ENCODE assay signal across 9 cellular contexts in the genomic region with DNA sequence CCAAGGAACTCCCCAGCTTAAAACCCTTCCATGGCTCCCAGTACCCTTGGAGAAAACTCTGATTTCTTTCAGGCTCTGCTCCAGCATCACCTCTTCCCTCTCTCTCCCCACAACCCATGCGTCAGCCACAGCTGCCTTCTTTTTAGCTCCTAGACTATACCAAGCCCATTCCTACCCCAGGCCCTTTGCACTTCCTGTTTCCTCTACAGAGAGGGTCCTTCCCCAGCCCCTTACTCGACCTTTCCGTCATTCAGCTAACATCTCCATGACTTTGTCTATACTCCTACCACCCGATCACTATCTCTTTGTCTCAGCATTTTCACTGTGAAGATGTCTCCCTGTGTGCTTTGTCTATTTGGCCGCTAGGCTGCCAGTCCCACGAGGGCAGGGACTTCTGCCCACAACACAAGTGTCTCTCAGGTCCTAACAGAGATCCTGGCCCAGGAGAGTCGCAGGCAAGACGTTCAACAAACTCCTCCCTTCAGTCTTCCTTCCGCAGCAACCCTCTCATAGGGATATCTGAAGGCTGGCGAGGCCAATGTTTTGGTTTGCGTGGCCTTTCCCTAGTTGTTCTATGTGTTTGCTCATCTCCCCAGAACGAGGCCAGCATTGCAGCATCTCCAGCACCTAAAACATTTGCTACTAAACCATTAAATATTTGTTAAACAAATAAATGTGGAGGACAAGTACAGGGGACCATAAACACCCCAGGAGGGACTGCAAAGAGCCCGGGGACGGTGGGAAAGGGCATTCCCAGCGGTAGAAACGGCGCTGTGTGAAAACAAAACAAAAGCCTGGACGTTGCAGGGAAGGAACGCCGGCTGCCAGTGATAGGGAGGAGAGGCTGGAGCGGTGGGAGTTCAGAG. TPM values are rescaled to one million over a fixed set of nuclear protein-coding genes. Genes with fewer than 3 reads are reported as not detected.
DNase-seq lines count a peak whose midpoint lies in the region; ATAC-seq, FAIRE-seq and TF ChIP-seq lines count a peak whose summit lies in the region.
"Had no signal": no experiment of that assay in that cellular context is flagged by ENCODE, and none has a peak within 500 bp of the region (broad histone marks: within the 10 kb centered on the region; RNA-seq: fewer than 3 reads in every experiment).

No MANE protein-coding gene starts in this region.

- intact Hi-C loops in heart right ventricle (cut with DNase I): loop anchor here in 1 of 10 donors (10.0 kb wide), 1 partner anchor 431 kb away; no protein-coding TSS in a partner anchor
- intact Hi-C loops in Right ventricle myocardium inferior (cut with DNase I): no loop called here
- intact Hi-C loops in kidney (cut with DNase I): no loop called here
- intact Hi-C loops in uterus (cut with DNase I; ENCODE audit: low total_unique reads): loop anchor here (2.0 kb wide), 1 partner anchor 79 kb away; no protein-coding TSS in a partner anchor

- ATAC-seq in heart right ventricle (no peak), Right ventricle myocardium inferior (no peak), GM21825 (IDR thresholded peaks at IDR 0.05; ENCODE audit: unreplicated experiment) (no peak), GM18505 (IDR thresholded peaks at IDR 0.05; ENCODE audit: unreplicated experiment) (no peak)

- peak overlapping the region in 9 of 10 donors; percentile 14 to 55 (median 37) for H3K4me3 ChIP-seq in heart right ventricle
- peak overlapping the region; percentile 45 for H3K4me3 ChIP-seq in WI38 (ENCODE audit: low read depth, low read length)
- H3K4me3 ChIP-seq in kidney (ENCODE audit: low read length in 2 of 2): peak overlapping the region; percentile 4 to 26
- H3K4me3 ChIP-seq in uterus: peak overlapping the region; percentile 9 to 23

- H3K36me3 ChIP-seq in heart right ventricle (no peaks in the 10 kb centered on the region), kidney (ENCODE audit: control insufficient read depth in 1 of 2, insufficient read depth in 2 of 2, low read length in 2 of 2) (no peaks in the 10 kb centered on the region), uterus (no peaks in the 10 kb centered on the region)

- no peak for FAIRE-seq in kidney (lab: Jason Lieb, UNC)

- H3K9ac ChIP-seq in kidney (ENCODE audit: low read length in 2 of 2): no peak overlapping the region

- TF ChIP-seq POLR2A in uterus (IDR thresholded peaks at IDR 0.05): no peak
- no peak for TF ChIP-seq POLR2A in GM18505 (IDR thresholded peaks at IDR 0.05; ENCODE audit: borderline replicate concordance, extremely low read depth, insufficient read depth, insufficient read length)

- no peak for DNase-seq in heart right ventricle
- DNase-seq in Right ventricle myocardium inferior (ENCODE audit: missing footprints): no peak
- DNase-seq in kidney: no peak
- no peak for DNase-seq in uterus
- DNase-seq in HUDEP-2 (lab: John Stamatoyannopoulos, UW; ENCODE audit: unreplicated experiment in 76 of 76): no peak
- DNase-seq: hippocampal formation had no signal

- H3K27me3 ChIP-seq in heart right ventricle (peaks cover 5 to 68% (median 39%) of the 10 kb centered on the region in 7 donors), uterus (peaks cover 0 to 22% of the 10 kb centered on the region in 2 donors)

- TF ChIP-seq CTCF in heart right ventricle (IDR thresholded peaks at IDR 0.05) (no peak), WI38 (IDR thresholded peaks at IDR 0.05; ENCODE audit: low read depth, low read length) (no peak), kidney (IDR thresholded peaks at IDR 0.05; ENCODE audit: borderline replicate concordance, extremely low read depth, insufficient read depth) (no peak), uterus (IDR thresholded peaks at IDR 0.05) (no peak)

- no peaks in the 10 kb centered on the region for H3K9me3 ChIP-seq in heart right ventricle
- H3K9me3 ChIP-seq in kidney (ENCODE audit: control insufficient read depth in 1 of 2, low read length in 2 of 2): no peaks in the 10 kb centered on the region
- no peaks in the 10 kb centered on the region for H3K9me3 ChIP-seq in uterus

- H3K4me1 ChIP-seq in heart right ventricle: peaks cover 10 to 31% (median 15%) of the 10 kb centered on the region in 9 donors
- no peaks in the 10 kb centered on the region for H3K4me1 ChIP-seq in kidney (ENCODE audit: control insufficient read depth in 1 of 2, insufficient read depth in 1 of 2, low read depth in 1 of 2, low read length in 2 of 2)
- peaks cover 0 to 8% of the 10 kb centered on the region in 2 donors for H3K4me1 ChIP-seq in uterus

- 26 to 29% methylated on average over 21 of the region's 21 CpGs for WGBS in heart right ventricle, 2 donors

- no peak overlapping the region for H3K27ac ChIP-seq in heart right ventricle
- no peak overlapping the region for H3K27ac ChIP-seq in kidney (ENCODE audit: low read depth in 2 of 2, low read length in 2 of 2)
- H3K27ac ChIP-seq in uterus: no peak overlapping the region

RNA-seq across cellular contexts. Expression of gene CCNP, which starts 0.8 kb away (rescaled TPM):
- not detected for total RNA-seq in heart right ventricle
- polyA plus RNA-seq in heart right ventricle: under 1 TPM; 0.04 to 0.15 TPM
- not detected for total RNA-seq in Right ventricle myocardium inferior
- 1.2 TPM for total RNA-seq in kidney
- 2.1 TPM for polyA plus RNA-seq in kidney (ENCODE audit: insufficient read depth, low read depth, low replicate concordance)
- total RNA-seq in uterus: under 1 TPM in 2 of 4 donors, not detected in 2; 0.21 to 0.61 TPM

RNA-seq across cellular contexts. Expression of gene TTC9B, which starts 7.5 kb away (rescaled TPM):
- not detected for total RNA-seq in heart right ventricle
- polyA plus RNA-seq in heart right ventricle: not detected
- total RNA-seq in Right ventricle myocardium inferior: not detected
- not detected for total RNA-seq in kidney
- not detected for polyA plus RNA-seq in kidney (ENCODE audit: insufficient read depth, low read depth, low replicate concordance)
- total RNA-seq in uterus: not detected

RNA-seq across cellular contexts. Expression of gene MAP3K10, which starts 34.4 kb away (rescaled TPM):
- total RNA-seq in heart right ventricle (10 to 100 TPM; 10.8 to 29.1 (median 15.8) TPM), Right ventricle myocardium inferior (22.7 TPM), kidney (17.3 TPM), uterus (10 to 100 TPM in 1 of 4 donors, 1 to 10 TPM in 3; 1.0 to 29.0 (median 3.1) TPM)
- polyA plus RNA-seq in heart right ventricle (10 to 100 TPM; 12.1 to 31.2 TPM), kidney (ENCODE audit: insufficient read depth, low read depth, low replicate concordance) (15.0 TPM)

RNA-seq across cellular contexts. Expression of gene AKT2, which starts 59.5 kb away (rescaled TPM):
- total RNA-seq in heart right ventricle: 100 to 1,000 TPM; 117 to 147 (median 127) TPM
- 10 to 100 TPM; 56.7 to 57.6 TPM for polyA plus RNA-seq in heart right ventricle
- total RNA-seq in Right ventricle myocardium inferior: 114 TPM
- total RNA-seq in kidney: 154 TPM
- 75.0 TPM for polyA plus RNA-seq in kidney (ENCODE audit: insufficient read depth, low read depth, low replicate concordance)
- total RNA-seq in uterus: 100 to 1,000 TPM in 2 of 4 donors, 10 to 100 TPM in 2; 32.6 to 177 (median 95.2) TPM
